In the genomic region with DNA sequence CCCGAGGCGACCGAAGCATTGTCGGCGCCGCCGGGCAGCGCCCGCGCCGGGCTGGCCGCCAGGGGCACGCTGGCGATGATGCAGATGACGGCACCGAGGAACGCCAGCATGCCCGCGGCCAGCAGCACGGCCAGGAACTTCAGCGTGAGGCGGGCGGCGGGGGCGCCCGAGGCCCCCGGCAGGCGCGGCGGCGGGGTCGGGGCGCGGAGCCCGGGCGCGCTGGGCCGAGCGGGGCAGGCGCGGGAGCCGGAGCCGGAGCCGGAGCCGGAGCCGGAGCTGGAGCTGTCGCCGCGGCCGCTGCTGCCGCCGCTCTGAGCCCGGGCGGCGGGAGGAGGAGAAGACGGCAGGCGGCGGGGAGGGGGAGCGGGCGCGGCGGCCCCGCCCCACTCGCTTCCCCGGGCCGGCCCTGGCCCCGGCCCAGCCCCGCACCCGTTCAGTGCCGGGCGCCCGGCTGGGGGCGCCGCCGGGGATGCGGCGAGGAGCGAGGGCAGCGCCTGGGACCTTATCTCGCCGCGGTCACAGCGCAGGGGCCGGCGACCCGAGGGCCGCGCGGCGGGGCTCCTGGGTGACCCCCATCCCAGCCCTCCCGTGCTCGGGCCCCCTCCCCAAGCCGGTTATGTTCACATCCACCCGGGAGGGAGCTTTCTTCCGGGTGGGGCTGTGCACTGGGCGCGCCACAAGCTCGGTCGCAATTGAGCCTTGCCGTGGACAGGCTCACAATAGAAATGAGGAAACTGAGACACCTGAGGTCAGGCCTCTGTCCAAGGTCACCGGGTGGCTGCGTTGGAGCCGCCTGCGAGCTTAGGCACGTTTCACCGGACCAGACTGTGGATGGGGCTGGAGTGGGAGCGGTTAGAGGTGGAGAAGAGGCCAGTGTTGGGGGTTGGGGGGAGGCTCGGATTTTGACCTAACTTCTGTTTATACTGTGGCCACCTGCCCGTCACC, we compare ENCODE assay signal across 8 cellular contexts. TPM values are rescaled to one million over a fixed set of nuclear protein-coding genes. Genes with fewer than 3 reads are reported as not detected.
A peak's percentile ranks its signal among the peaks of the same experiment; 100 is the strongest.
DNase-seq lines count a peak whose midpoint lies in the region; ATAC-seq and TF ChIP-seq lines count a peak whose summit lies in the region.

Gene NPTXR (minus strand): TSS at position 313 of the 945 bp plus-strand sequence.

- no peak within 1 kb of the TSS for H3K27ac Mint-ChIP-seq in progenitor cell of endocrine pancreas

- no peak within 1 kb of the TSS for H3K27ac ChIP-seq in ACC112 (ENCODE audit: low read depth, low read length)
- H3K27ac ChIP-seq in ascending aorta = peak within 1 kb of the TSS; percentile 89 to 92
- peak within 1 kb of the TSS; percentile 44 to 70 for H3K27ac ChIP-seq in right atrium auricular region

- peak within 1 kb of the TSS; percentile 71 for H3K4me3 Mint-ChIP-seq in progenitor cell of endocrine pancreas (ENCODE audit: low read depth)

- no peaks in the 10 kb centered on the region for H3K9me3 ChIP-seq in ascending aorta
- H3K9me3 ChIP-seq in right atrium auricular region = no peaks in the 10 kb centered on the region

- intact Hi-C loops in ascending aorta (cut with DNase I) = loop anchor here (2.0 kb wide), 2 partner anchors 49 to 75 kb away; partner anchors contain the start of gene DNAL4

- peaks cover 74% of the 10 kb centered on the region for H3K27me3 Mint-ChIP-seq in progenitor cell of endocrine pancreas

- H3K4me1 Mint-ChIP-seq in progenitor cell of endocrine pancreas (ENCODE audit: low read depth) = peaks cover 1% of the 10 kb centered on the region

- no peak for ATAC-seq in GM18517 (IDR thresholded peaks at IDR 0.05; ENCODE audit: unreplicated experiment)
- ATAC-seq in GM18870 (IDR thresholded peaks at IDR 0.05; ENCODE audit: unreplicated experiment) = no peak

- H3K27me3 ChIP-seq in ACC112 (ENCODE audit: insufficient read depth, low read length) = peaks cover 16% of the 10 kb centered on the region
- peaks cover 41% of the 10 kb centered on the region for H3K27me3 ChIP-seq in H7 (ENCODE audit: control insufficient read depth, insufficient read depth, low read length)
- H3K27me3 ChIP-seq in ascending aorta = no peaks in the 10 kb centered on the region
- no peaks in the 10 kb centered on the region for H3K27me3 ChIP-seq in right atrium auricular region

- peak; percentile 97 for DNase-seq in H7
- peak; percentile 44 for DNase-seq in SK-N-DZ (ENCODE audit: low spot score)
- peak in 1 of 2 donors; percentile 79 for DNase-seq in ascending aorta (ENCODE audit: low spot score in 2 of 2)
- no peak for DNase-seq in right atrium auricular region (ENCODE audit: low spot score)
- DNase-seq in progenitor cell of endocrine pancreas (ENCODE audit: low spot score, unreplicated experiment) = peak; percentile 40

- no peak for TF ChIP-seq CTCF in ascending aorta (IDR thresholded peaks at IDR 0.05)
- no peak for TF ChIP-seq CTCF in right atrium auricular region (IDR thresholded peaks at IDR 0.05)
- no peak for TF ChIP-seq CTCF in progenitor cell of endocrine pancreas (IDR thresholded peaks at IDR 0.05; ENCODE audit: unreplicated experiment)

- H3K79me2 ChIP-seq in ACC112 (ENCODE audit: control insufficient read depth, insufficient read depth, low read length, unreplicated experiment) = no peaks in the 10 kb centered on the region

- H3K4me3 ChIP-seq in ACC112 (ENCODE audit: low read depth, low read length) = peak within 1 kb of the TSS; percentile 69
- peak within 1 kb of the TSS; percentile 49 for H3K4me3 ChIP-seq in H7 (ENCODE audit: insufficient read depth, low read depth, low read length)
- peak within 1 kb of the TSS; percentile 79 to 94 for H3K4me3 ChIP-seq in ascending aorta
- H3K4me3 ChIP-seq in right atrium auricular region = peak within 1 kb of the TSS; percentile 39 to 53

- H3K9me3 Mint-ChIP-seq in progenitor cell of endocrine pancreas (ENCODE audit: low read depth) = no peaks in the 10 kb centered on the region

- H2AFZ ChIP-seq in ACC112 (ENCODE audit: low read length, unreplicated experiment) = no peak within 1 kb of the TSS

- H3K36me3 Mint-ChIP-seq in progenitor cell of endocrine pancreas (ENCODE audit: insufficient read depth) = no peaks in the 10 kb centered on the region

- H3K36me3 ChIP-seq in ACC112 (ENCODE audit: insufficient read depth, low read length) (no peaks in the 10 kb centered on the region), H7 (replicated peaks; ENCODE audit: control insufficient read depth, insufficient read depth, low read length) (no peaks in the 10 kb centered on the region; the same call in 1 of the 2 replicates), ascending aorta (no peaks in the 10 kb centered on the region), right atrium auricular region (no peaks in the 10 kb centered on the region)

- H3K4me1 ChIP-seq in ACC112 (ENCODE audit: control insufficient read depth, insufficient read depth, low read length, unreplicated experiment) (no peaks in the 10 kb centered on the region), ascending aorta (peaks cover 0 to 29% of the 10 kb centered on the region in 2 donors), right atrium auricular region (peaks cover 0 to 16% of the 10 kb centered on the region in 2 donors)

RNA-seq across cellular contexts. Expression of gene NPTXR, which starts in this region (rescaled TPM):
- 3.6 and 3.7 TPM in 2 replicates for total RNA-seq in H7 (2014; rRNA removed; shearing (Covaris generic))
- 0.57 and 0.65 TPM in 2 replicates for polyA plus RNA-seq in SK-N-DZ (2014; cell fraction: cytosol; rRNA removed)
- 0.38 and 0.39 TPM in 2 replicates for polyA plus RNA-seq in SK-N-DZ (2014; cell fraction: nucleus; rRNA removed)
- total RNA-seq in ascending aorta = 46.3 TPM
- 10 to 100 TPM; 18.0 to 24.6 TPM for total RNA-seq in right atrium auricular region
- total RNA-seq in progenitor cell of endocrine pancreas = 4.7 TPM in 2 replicates
